ENCODE assay signal across 20 cellular contexts in genomic region chr1:243549108-243549507, GRCh38.
DNase-seq lines count a peak whose midpoint lies in the region; ATAC-seq and TF ChIP-seq lines count a peak whose summit lies in the region.
"Had no signal": no experiment of that assay in that cellular context is flagged by ENCODE, and none has a peak within 500 bp of the region (broad histone marks: within the 10 kb centered on the region; RNA-seq: fewer than 3 reads in every experiment).

No MANE protein-coding gene starts in this region.

- dilution Hi-C loops in mammary epithelial cell (cut with HindIII; ENCODE audit: low sequenced_read_pairs) = no loop called here

- H3K4me1 ChIP-seq in mammary epithelial cell (ENCODE audit: insufficient read depth, low read length) = peaks cover 19% of the 10 kb centered on the region
- H3K4me1 ChIP-seq: BLaER1 had no signal

- H3K27ac ChIP-seq in mammary epithelial cell (ENCODE audit: insufficient read depth, low read depth, low read length) = no peak overlapping the region
- H3K27ac ChIP-seq: BLaER1, HL-60 had no signal

- H3K27me3 ChIP-seq in mammary epithelial cell (ENCODE audit: insufficient read depth, low read length) = no peaks in the 10 kb centered on the region
- H3K27me3 ChIP-seq: BLaER1 had no signal

- DNase-seq in Caki2 (ENCODE audit: low read depth) (peak; percentile 50), M059J (ENCODE audit: low read depth) (peak; percentile 81), mammary epithelial cell (peak; percentile 56), kidney glomerular epithelial cell (lab: John Stamatoyannopoulos, UW) (peak; percentile 71), NCI-H2107 treated with DMSO at 0.1 percent for 48 hours (lab: John Stamatoyannopoulos, UW; ENCODE audit: unreplicated experiment) (no peak)
- no peak for DNase-seq in stimulated activated effector memory CD8-positive, alpha-beta T cell treated with anti-CD3 and anti-CD28 coated beads, Interleukin-12 subunit alpha, Interleukin-12 subunit beta, amount 100 ng/mL, for 72 hours (ENCODE audit: low spot score in 2 of 2)
- DNase-seq: amygdala; GOT3; left colon; MM.1S; naive thymus-derived CD4-positive, alpha-beta T cell; NCI-H2227 treated with DMSO at 0.1 percent for 48 hours; retina; stimulated activated CD4-positive, alpha-beta T cell treated with anti-CD3 and anti-CD28 coated beads, Interleukin-4, amount 100 ng/mL, for 24 hours; stimulated activated naive B cell treated with anti-CD40 and anti-IgM and Interleukin-4, amounts not matched to agents 10 μg/mL and 1 μg/mL and 100 μg/mL, for 72 hours had no signal

- peaks cover 43% of the 10 kb centered on the region for H3K36me3 Mint-ChIP-seq in stimulated activated effector memory CD8-positive, alpha-beta T cell treated with anti-CD3 and anti-CD28 coated beads, Interleukin-12 subunit alpha, Interleukin-12 subunit beta, amount 100 ng/mL, for 72 hours

- no peak overlapping the region for H3K9ac ChIP-seq in mammary epithelial cell (ENCODE audit: insufficient read depth, low read length)
- H3K9ac ChIP-seq: BLaER1 had no signal

- no peak for TF ChIP-seq CTCF in mammary epithelial cell (conservative IDR thresholded peaks at IDR 0.05 in 1 of 2, IDR thresholded peaks at IDR 0.05 in 1 of 2; ENCODE audit: extremely low read depth in 1 of 2, insufficient read depth in 1 of 2, low read depth in 1 of 2, low read length in 2 of 2)

- CTCF ChIA-PET in mammary epithelial cell (lab: Charles Lee; ENCODE audit: low non-redundant PET) = interaction anchor here (0.5 to 0.6 kb wide), 2 partner anchors 43 to 73 kb away, joined by 3 to 6 read pairs; no protein-coding TSS in a partner anchor

- H2AFZ ChIP-seq in mammary epithelial cell (ENCODE audit: low read depth, low read length) = peak overlapping the region; percentile 27

- intact Hi-C loops in mammary epithelial cell (cut with micrococcal nuclease) = loop anchor here (10.0 kb wide), 1 partner anchor 106 kb away; no protein-coding TSS in a partner anchor

- ATAC-seq in HG03457 (IDR thresholded peaks at IDR 0.05; ENCODE audit: unreplicated experiment) (no peak), HG02588 (IDR thresholded peaks at IDR 0.05; ENCODE audit: unreplicated experiment) (no peak)
- no peak for ATAC-seq in stimulated activated effector memory CD8-positive, alpha-beta T cell treated with anti-CD3 and anti-CD28 coated beads, Interleukin-12 subunit alpha, Interleukin-12 subunit beta, amount 100 ng/mL, for 72 hours
- ATAC-seq: activated CD4-positive, CD25-positive, alpha-beta regulatory T cell treated with anti-CD3 and anti-CD28 coated beads, Interleukin-2, amount 50 U/mL, for 24 hours; left colon; naive thymus-derived CD4-positive, alpha-beta T cell; stimulated activated naive B cell treated with anti-CD40 and anti-IgM and Interleukin-4, amounts not matched to agents 10 μg/mL and 1 μg/mL and 100 μg/mL, for 72 hours had no signal

- H4K20me1 ChIP-seq in mammary epithelial cell (ENCODE audit: insufficient read depth, low read length) = no peaks in the 10 kb centered on the region
- H4K20me1 ChIP-seq: BLaER1 had no signal

- in situ Hi-C loops in Caki2 (cut with HindIII; ENCODE audit: low pct_unique_long_range_greater_than_20kb, low sequenced_read_pairs) = no loop called here
- in situ Hi-C loops in mammary epithelial cell (cut with MboI; ENCODE audit: low sequenced_read_pairs in 2 of 2) = no loop called here

- H3K27ac Mint-ChIP-seq in stimulated activated effector memory CD8-positive, alpha-beta T cell treated with anti-CD3 and anti-CD28 coated beads, Interleukin-12 subunit alpha, Interleukin-12 subunit beta, amount 100 ng/mL, for 72 hours = no peak overlapping the region
- H3K27ac Mint-ChIP-seq: naive thymus-derived CD4-positive, alpha-beta T cell; stimulated activated naive B cell treated with anti-CD40 and anti-IgM and Interleukin-4, amounts not matched to agents 10 μg/mL and 1 μg/mL and 100 μg/mL, for 72 hours had no signal

- H3K4me2 ChIP-seq in mammary epithelial cell (ENCODE audit: insufficient read depth, low read depth, low read length) = peak overlapping the region; percentile 26
- H3K4me2 ChIP-seq: BLaER1 had no signal

- no peaks in the 10 kb centered on the region for H3K79me2 ChIP-seq in mammary epithelial cell (ENCODE audit: insufficient read depth, low read length)

- H3K4me3 Mint-ChIP-seq in stimulated activated effector memory CD8-positive, alpha-beta T cell treated with anti-CD3 and anti-CD28 coated beads, Interleukin-12 subunit alpha, Interleukin-12 subunit beta, amount 100 ng/mL, for 72 hours = no peak overlapping the region
- H3K4me3 Mint-ChIP-seq: naive thymus-derived CD4-positive, alpha-beta T cell; stimulated activated naive B cell treated with anti-CD40 and anti-IgM and Interleukin-4, amounts not matched to agents 10 μg/mL and 1 μg/mL and 100 μg/mL, for 72 hours had no signal

- no peak overlapping the region for H3K4me3 ChIP-seq in mammary epithelial cell (replicated peaks in 1 of 3; ENCODE audit: insufficient read depth in 1 of 3, low read depth in 2 of 3, low read length in 3 of 3)
- H3K4me3 ChIP-seq: BLaER1 had no signal

- no TSS peak for BruUV-seq in mammary epithelial cell (replicated peaks; lab: Mats Ljungman, UMichigan)

- peaks cover 4% of the 10 kb centered on the region for H3K4me1 Mint-ChIP-seq in stimulated activated effector memory CD8-positive, alpha-beta T cell treated with anti-CD3 and anti-CD28 coated beads, Interleukin-12 subunit alpha, Interleukin-12 subunit beta, amount 100 ng/mL, for 72 hours

- no peaks in the 10 kb centered on the region for H3K9me3 Mint-ChIP-seq in stimulated activated effector memory CD8-positive, alpha-beta T cell treated with anti-CD3 and anti-CD28 coated beads, Interleukin-12 subunit alpha, Interleukin-12 subunit beta, amount 100 ng/mL, for 72 hours
- H3K9me3 Mint-ChIP-seq: naive thymus-derived CD4-positive, alpha-beta T cell had no signal

- H3K9me3 ChIP-seq in mammary epithelial cell (replicated peaks; ENCODE audit: insufficient read depth, low read length) = no peaks in the 10 kb centered on the region
- H3K9me3 ChIP-seq: BLaER1 had no signal

- peaks cover 2% of the 10 kb centered on the region for H3K36me3 ChIP-seq in mammary epithelial cell (ENCODE audit: insufficient read depth, low read length)

Comparison
In these comparisons a context has a peak if more than half of its experiments do, and no peak if none do; other contexts are left out.
1. DNase-seq: peak in Caki2 (single experiment), M059J (single experiment), mammary epithelial cell (single experiment) and kidney glomerular epithelial cell (single experiment); none in NCI-H2107 treated with DMSO at 0.1 percent for 48 hours (single experiment) and stimulated activated effector memory CD8-positive, alpha-beta T cell treated with anti-CD3 and anti-CD28 coated beads, Interleukin-12 subunit alpha, Interleukin-12 subunit beta, amount 100 ng/mL, for 72 hours (0 of 2).